In the genomic region with DNA sequence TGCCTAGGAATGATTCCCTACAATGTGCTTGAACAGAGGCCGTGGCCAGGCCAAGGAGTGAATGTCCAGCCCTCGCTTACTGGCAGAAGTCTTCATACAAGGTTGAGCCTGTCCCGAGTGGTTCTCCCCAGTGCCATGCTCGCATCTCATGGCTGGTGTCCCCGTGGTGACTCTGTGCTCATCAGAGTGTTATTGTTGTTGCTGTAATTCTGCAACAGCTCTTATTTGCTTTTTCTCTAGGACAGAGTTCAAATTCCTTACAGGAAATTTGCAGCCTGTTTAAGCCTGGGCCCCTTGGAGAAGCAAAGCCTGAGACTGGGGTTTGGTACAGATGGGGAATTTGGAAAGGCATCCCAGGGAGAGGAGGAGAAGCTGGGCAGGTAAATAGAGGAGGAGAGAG, we compare ENCODE assay signal across 21 cellular contexts.
A peak's percentile ranks its signal among the peaks of the same experiment; 100 is the strongest.
DNase-seq lines count a peak whose midpoint lies in the region; ATAC-seq and TF ChIP-seq lines count a peak whose summit lies in the region.
"Had no signal": no experiment of that assay in that cellular context is flagged by ENCODE, and none has a peak within 500 bp of the region (broad histone marks: within the 10 kb centered on the region; RNA-seq: fewer than 3 reads in every experiment).

No MANE protein-coding gene starts in this region.

- no peak overlapping the region for H2BK5ac ChIP-seq in trophoblast cell (ENCODE audit: low read depth, low read length, poor library complexity)

- no TSS peak for BruUV-seq in PC-9 (replicated peaks; lab: Mats Ljungman, UMichigan)

- TF ChIP-seq POLR2A in gastroesophageal sphincter (IDR thresholded peaks at IDR 0.05) = no peak
- no peak for TF ChIP-seq POLR2A in esophagus muscularis mucosa (IDR thresholded peaks at IDR 0.05; ENCODE audit: low read depth)

- POLR2A ChIA-PET in PC-9 (lab: Charles Lee; ENCODE audit: unreplicated experiment) = no interaction called here

- no peaks in the 10 kb centered on the region for H3K9me3 Mint-ChIP-seq in stimulated activated memory B cell treated with anti-CD40 and anti-IgM and Interleukin-4, amounts not matched to agents 10 μg/mL and 1 μg/mL and 100 μg/mL, for 72 hours
- H3K9me3 Mint-ChIP-seq: CD4-positive, alpha-beta T cell; IgD-negative memory B cell had no signal

- no peak for DNase-seq in PC-9
- peak; percentile 59 for DNase-seq in left lobe of liver (ENCODE audit: low spot score)
- no peak for DNase-seq in trophoblast cell
- no peak for DNase-seq in esophagus muscularis mucosa (ENCODE audit: extremely low spot score)
- no peak for DNase-seq in COLO668 (lab: John Stamatoyannopoulos, UW; ENCODE audit: unreplicated experiment)
- DNase-seq: ACHN; CD4-positive, alpha-beta T cell; NCI-H1105; NCI-H1694; NCI-H2081; NCI-H2171 treated with DMSO at 0.1 percent for 48 hours; NCI-H446; NCI-H526; OCI-M1 had no signal

- no peak overlapping the region for H3K27ac ChIP-seq in PC-9
- H3K27ac ChIP-seq in trophoblast cell (ENCODE audit: low read depth, low read length) = no peak overlapping the region
- H3K27ac ChIP-seq in gastroesophageal sphincter = no peak overlapping the region
- H3K27ac ChIP-seq in esophagus muscularis mucosa (replicated peaks in 1 of 4) = no peak overlapping the region
- H3K27ac ChIP-seq: BLaER1, HL-60, SJSA1 had no signal

- H4K12ac ChIP-seq in trophoblast cell (ENCODE audit: low read depth, low read length) = no peak overlapping the region

- H3K4me1 Mint-ChIP-seq in stimulated activated memory B cell treated with anti-CD40 and anti-IgM and Interleukin-4, amounts not matched to agents 10 μg/mL and 1 μg/mL and 100 μg/mL, for 72 hours = no peaks in the 10 kb centered on the region
- H3K4me1 Mint-ChIP-seq: IgD-negative memory B cell had no signal

- H3K27me3 ChIP-seq in PC-9 (ENCODE audit: insufficient read depth, low read depth) = peaks cover 15% of the 10 kb centered on the region; the same call in 1 of the 2 replicates
- H3K27me3 ChIP-seq in trophoblast cell (ENCODE audit: insufficient read depth, low read length) = no peaks in the 10 kb centered on the region
- H3K27me3 ChIP-seq in gastroesophageal sphincter = peaks cover 6% of the 10 kb centered on the region
- no peaks in the 10 kb centered on the region for H3K27me3 ChIP-seq in esophagus muscularis mucosa
- H3K27me3 ChIP-seq: BLaER1 had no signal

- H3K14ac ChIP-seq in trophoblast cell (ENCODE audit: low read length) = no peak overlapping the region

- H4K20me1 ChIP-seq in PC-9 (ENCODE audit: insufficient read depth) = no peaks in the 10 kb centered on the region
- H4K20me1 ChIP-seq: BLaER1 had no signal

- H3K36me3 ChIP-seq in PC-9 (ENCODE audit: low read depth) (no peaks in the 10 kb centered on the region), trophoblast cell (ENCODE audit: control insufficient read depth in 1 of 2, insufficient read depth in 2 of 2, low read length in 2 of 2) (peaks cover 22 to 26% of the 10 kb centered on the region in 2 experiments), gastroesophageal sphincter (no peaks in the 10 kb centered on the region), esophagus muscularis mucosa (no peaks in the 10 kb centered on the region)
- H3K36me3 ChIP-seq: BLaER1, SJSA1 had no signal

- no peak overlapping the region for H2AK5ac ChIP-seq in trophoblast cell (ENCODE audit: low read length)

- WGBS in trophoblast cell (ENCODE audit: extremely low coverage, insufficient coverage, insufficient read length) = no CpG with 5 or more reads among the region's 5 CpGs
- WGBS in gastroesophageal sphincter (ENCODE audit: low coverage in 1 of 2), 2 donors = 95% methylated on average over 3 of the region's 5 CpGs; no CpG with 5 or more reads in 1 of the 2 donors
- WGBS in esophagus muscularis mucosa = 98% methylated on average over 5 of the region's 5 CpGs

- H3K23ac ChIP-seq in trophoblast cell (ENCODE audit: low read length) = no peak overlapping the region

- peak; percentile 70 for ATAC-seq in left lobe of liver
- no peak for ATAC-seq in gastroesophageal sphincter
- ATAC-seq in stimulated activated memory B cell treated with anti-CD40 and anti-IgM and Interleukin-4, amounts not matched to agents 10 μg/mL and 1 μg/mL and 100 μg/mL, for 72 hours = no peak
- ATAC-seq: Right ventricle myocardium inferior had no signal

- peak overlapping the region; percentile 28 for H3K9ac ChIP-seq in trophoblast cell (ENCODE audit: low read length)
- H3K9ac ChIP-seq: BLaER1 had no signal

- H3K36me3 Mint-ChIP-seq in stimulated activated memory B cell treated with anti-CD40 and anti-IgM and Interleukin-4, amounts not matched to agents 10 μg/mL and 1 μg/mL and 100 μg/mL, for 72 hours = no peaks in the 10 kb centered on the region
- H3K36me3 Mint-ChIP-seq: IgD-negative memory B cell had no signal

- no peaks in the 10 kb centered on the region for H3K9me2 ChIP-seq in PC-9 (ENCODE audit: insufficient read depth)

- H2AFZ ChIP-seq in PC-9 (no peak overlapping the region), trophoblast cell (ENCODE audit: insufficient read depth, low read length, poor library complexity) (no peak overlapping the region)

- H3K79me2 ChIP-seq in PC-9 (ENCODE audit: low read depth) (no peaks in the 10 kb centered on the region), trophoblast cell (ENCODE audit: control insufficient read depth, insufficient read depth, low read length, poor library complexity) (no peaks in the 10 kb centered on the region)

- no peaks in the 10 kb centered on the region for H3K79me1 ChIP-seq in trophoblast cell (ENCODE audit: low read length)

- H3K9me3 ChIP-seq in PC-9 (ENCODE audit: insufficient read depth, low read depth) (no peaks in the 10 kb centered on the region), trophoblast cell (ENCODE audit: insufficient read depth, low read depth, low read length) (no peaks in the 10 kb centered on the region), gastroesophageal sphincter (no peaks in the 10 kb centered on the region), esophagus muscularis mucosa (no peaks in the 10 kb centered on the region)
- H3K9me3 ChIP-seq: BLaER1, SJSA1 had no signal

- no peak overlapping the region for H2BK120ac ChIP-seq in trophoblast cell (ENCODE audit: insufficient read depth, low read length, poor library complexity)

- H3K4ac ChIP-seq in trophoblast cell (ENCODE audit: low read depth, low read length) = no peak overlapping the region

- no peak overlapping the region for H2BK12ac ChIP-seq in trophoblast cell (ENCODE audit: low read length)

- H3K4me3 ChIP-seq in PC-9 = no peak overlapping the region
- no peak overlapping the region for H3K4me3 ChIP-seq in trophoblast cell (ENCODE audit: low read depth, low read length)
- H3K4me3 ChIP-seq in gastroesophageal sphincter = no peak overlapping the region
- no peak overlapping the region for H3K4me3 ChIP-seq in esophagus muscularis mucosa
- H3K4me3 ChIP-seq: BLaER1, SJSA1 had no signal

- H3K27me3 Mint-ChIP-seq in stimulated activated memory B cell treated with anti-CD40 and anti-IgM and Interleukin-4, amounts not matched to agents 10 μg/mL and 1 μg/mL and 100 μg/mL, for 72 hours = peaks cover 13% of the 10 kb centered on the region

- no peak for TF ChIP-seq CTCF in PC-9 (conservative IDR thresholded peaks at IDR 0.05)
- TF ChIP-seq CTCF in gastroesophageal sphincter (IDR thresholded peaks at IDR 0.05) = no peak
- TF ChIP-seq CTCF in esophagus muscularis mucosa (IDR thresholded peaks at IDR 0.05) = no peak

- 0 out of 2 replicates have a peak overlapping the region, but pooled peaks have one; percentile 2 for H3K4me2 ChIP-seq in PC-9
- no peak overlapping the region for H3K4me2 ChIP-seq in trophoblast cell (ENCODE audit: low read length)

- intact Hi-C loops in PC-9 (cut with micrococcal nuclease; ENCODE audit: unreplicated experiment) = loop anchor here (5.0 to 10.0 kb wide), 2 partner anchors 301 to 656 kb away; no protein-coding TSS in a partner anchor
- intact Hi-C loops in esophagus muscularis mucosa (cut with DNase I) = loop anchor here (5.0 kb wide), 1 partner anchor 299 kb away; no protein-coding TSS in a partner anchor

- no peak overlapping the region for H3K27ac Mint-ChIP-seq in stimulated activated memory B cell treated with anti-CD40 and anti-IgM and Interleukin-4, amounts not matched to agents 10 μg/mL and 1 μg/mL and 100 μg/mL, for 72 hours
- H3K27ac Mint-ChIP-seq: CD4-positive, alpha-beta T cell had no signal

- TF ChIP-seq EP300 in gastroesophageal sphincter (IDR thresholded peaks at IDR 0.05) (no peak), esophagus muscularis mucosa (IDR thresholded peaks at IDR 0.05) (no peak)

- CTCF ChIA-PET in PC-9 (lab: Charles Lee) = no interaction called here

- H3F3A ChIP-seq in PC-9 (ENCODE audit: insufficient read depth, low read depth) = 0 out of 2 replicates have a peak, but pooled peaks cover 7% of the 10 kb centered on the region

- H4K91ac ChIP-seq in trophoblast cell (ENCODE audit: low read depth, low read length) = no peak overlapping the region

- no peak overlapping the region for H3K18ac ChIP-seq in trophoblast cell (ENCODE audit: low read length)

- no peak overlapping the region for H3K4me3 Mint-ChIP-seq in stimulated activated memory B cell treated with anti-CD40 and anti-IgM and Interleukin-4, amounts not matched to agents 10 μg/mL and 1 μg/mL and 100 μg/mL, for 72 hours
- H3K4me3 Mint-ChIP-seq: CD4-positive, alpha-beta T cell; IgD-negative memory B cell had no signal

- H3K4me1 ChIP-seq in PC-9 (replicated peaks; ENCODE audit: insufficient read depth) (peaks cover 12% of the 10 kb centered on the region), trophoblast cell (ENCODE audit: control insufficient read depth in 1 of 2, insufficient read depth in 2 of 2, low read length in 2 of 2) (no peaks in the 10 kb centered on the region), gastroesophageal sphincter (peaks cover 0 to 13% (median 0%) of the 10 kb centered on the region in 3 donors), esophagus muscularis mucosa (peaks cover 0 to 15% (median 10%) of the 10 kb centered on the region in 4 donors)
- H3K4me1 ChIP-seq: SJSA1 had no signal

- H4K8ac ChIP-seq in trophoblast cell (ENCODE audit: low read depth, low read length) = no peak overlapping the region
